8 cellular contexts compared by ENCODE assay signal in the genomic region with DNA sequence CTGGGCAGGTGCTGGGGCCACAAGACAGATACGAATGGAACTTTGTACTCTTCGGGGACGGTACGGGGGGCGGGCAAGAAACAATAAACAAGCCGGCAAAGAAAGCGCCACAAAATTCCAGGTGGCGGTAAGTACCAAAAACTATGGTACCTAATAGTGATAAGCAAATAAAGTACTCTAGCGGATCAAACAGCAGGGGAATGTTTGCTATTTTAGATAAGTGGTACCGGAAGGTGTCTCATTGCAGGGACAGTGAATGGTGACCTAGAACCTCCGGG. TPM values are rescaled to one million over a fixed set of nuclear protein-coding genes. Genes with fewer than 3 reads are reported as not detected.
DNase-seq lines count a peak whose midpoint lies in the region; ATAC-seq and TF ChIP-seq lines count a peak whose summit lies in the region.

No MANE protein-coding gene starts in this region.

- CTCF ChIA-PET in OCI-LY7 (lab: Charles Lee; ENCODE audit: unreplicated experiment) = interaction anchor here (1.0 kb wide), 2 partner anchors 24 to 64 kb away, joined by 3 to 6 read pairs; no protein-coding TSS in a partner anchor

- H3K27ac ChIP-seq in OCI-LY7 (ENCODE audit: low read depth, low read length, poor library complexity, severe bottlenecking) = no peak overlapping the region
- H3K27ac ChIP-seq in ovary = no peak overlapping the region

- intact Hi-C loops in OCI-LY7 (cut with micrococcal nuclease; ENCODE audit: unreplicated experiment) (loop anchor here (1.0 kb wide), 4 partner anchors 21 to 207 kb away; a partner anchor contains a TSS), ovary (cut with DNase I) (loop anchor here in 3 of 4 donors (10.0 kb wide), 2 partner anchors 208 to 288 kb away; a partner anchor contains a TSS)

- H3K4me3 ChIP-seq in OCI-LY7 (ENCODE audit: low read depth, low read length, poor library complexity, severe bottlenecking) (peak overlapping the region; percentile 68), epithelial cell of proximal tubule (ENCODE audit: low read depth, low read length) (peak overlapping the region; percentile 58), ovary (peak overlapping the region; percentile 44)

- POLR2A ChIA-PET in OCI-LY7 (lab: Charles Lee) = interaction anchor here (0.6 to 2.5 kb wide), 6 partner anchors 22 to 204 kb away, joined by 3 to 11 read pairs (median 6); no protein-coding TSS in a partner anchor

- no peaks in the 10 kb centered on the region for H3K36me3 ChIP-seq in OCI-LY7 (ENCODE audit: insufficient read depth, low read length)
- no peaks in the 10 kb centered on the region for H3K36me3 ChIP-seq in ovary

- no peak for ATAC-seq in HG03571 (IDR thresholded peaks at IDR 0.05; ENCODE audit: unreplicated experiment)

- WGBS in ovary, 3 donors = 34 to 52% (median 34%) methylated on average over 11 of the region's 11 CpGs

- no peaks in the 10 kb centered on the region for H3K9me3 ChIP-seq in OCI-LY7 (ENCODE audit: low read length)
- no peaks in the 10 kb centered on the region for H3K9me3 ChIP-seq in ovary

- TF ChIP-seq CTCF in OCI-LY7 (conservative IDR thresholded peaks at IDR 0.05; ENCODE audit: low read length) (no peak), epithelial cell of proximal tubule (conservative IDR thresholded peaks at IDR 0.05; ENCODE audit: low read depth, low read length) (no peak), ovary (IDR thresholded peaks at IDR 0.05) (no peak)

- no peak for TF ChIP-seq POLR2A in ovary (IDR thresholded peaks at IDR 0.05)

- BruUV-seq in OCI-LY7 (replicated peaks; lab: Mats Ljungman, UMichigan) = no TSS peak

- DNase-seq in COLO668 (lab: John Stamatoyannopoulos, UW; ENCODE audit: unreplicated experiment) (peak; percentile 23), OCI-LY7 (ENCODE audit: low spot score) (peak; percentile 10), epithelial cell of proximal tubule (ENCODE audit: low read depth) (no peak), ovary (no peak), cortex of kidney (lab: John Stamatoyannopoulos, UW) (no peak), T1000 (lab: John Stamatoyannopoulos, UW) (no peak), EL (no peak)

- H3K4me2 ChIP-seq in OCI-LY7 (ENCODE audit: low read length) = peak overlapping the region; percentile 71

- no peak for TF ChIP-seq EP300 in ovary (IDR thresholded peaks at IDR 0.05)

- H2AFZ ChIP-seq in OCI-LY7 (ENCODE audit: low read length) = peak overlapping the region; percentile 71

- H3K9me2 ChIP-seq in OCI-LY7 (ENCODE audit: insufficient read depth, low read length) = no peaks in the 10 kb centered on the region

- H3K79me2 ChIP-seq in OCI-LY7 (ENCODE audit: insufficient read depth, low read depth, low read length) = no peaks in the 10 kb centered on the region

- H3K4me1 ChIP-seq in OCI-LY7 (ENCODE audit: insufficient read depth, low read length, poor library complexity, severe bottlenecking) = peaks cover 22% of the 10 kb centered on the region
- H3K4me1 ChIP-seq in ovary (ENCODE audit: insufficient read depth) = no peaks in the 10 kb centered on the region

- H3K27me3 ChIP-seq in ovary = no peaks in the 10 kb centered on the region

- no peaks in the 10 kb centered on the region for H4K20me1 ChIP-seq in OCI-LY7 (ENCODE audit: insufficient read depth, low read length)

RNA-seq across cellular contexts. Expression of a gene that starts 15.1 kb away (rescaled TPM):
- 6.1 and 7.5 TPM in 2 replicates for total RNA-seq in OCI-LY7 (2014; rRNA removed; shearing (Covaris generic))
- total RNA-seq in OCI-LY7 (2022) = 8.3 and 8.4 TPM in 2 replicates
- 12.9 and 15.4 TPM in 2 replicates for total RNA-seq in epithelial cell of proximal tubule
- 10 to 100 TPM; 10.5 to 16.2 (median 15.1) TPM for total RNA-seq in ovary
- 10 to 100 TPM; 10.4 to 29.1 TPM for polyA plus RNA-seq in ovary

RNA-seq across cellular contexts. Expression of a gene that starts 53.5 kb away (rescaled TPM):
- total RNA-seq in OCI-LY7 (2014; rRNA removed; shearing (Covaris generic)) = 8.4 and 11.1 TPM in 2 replicates
- total RNA-seq in OCI-LY7 (2022) (9.9 and 12.2 TPM in 2 replicates), epithelial cell of proximal tubule (12.7 and 20.7 TPM in 2 replicates), ovary (10 to 100 TPM; 16.2 to 41.1 (median 26.8) TPM)
- polyA plus RNA-seq in ovary = 10 to 100 TPM; 31.6 to 48.4 TPM

Comparison
In these comparisons a context has a peak if more than half of its experiments do, and no peak if none do; other contexts are left out.
1. DNase-seq: peak in COLO668 (single experiment) and OCI-LY7 (single experiment); none in epithelial cell of proximal tubule (single experiment), ovary (0 of 5), cortex of kidney (single experiment), T1000 (single experiment) and EL (single experiment).
2. Peak in every context shown above with its lines, with median percentiles within 50 percentile points of each other: H3K4me3 ChIP-seq.